ENCODE assay signal across 15 cellular contexts in genomic region chr9:2195211-2195610, GRCh38.
A peak's percentile ranks its signal among the peaks of the same experiment; 100 is the strongest.
DNase-seq lines count a peak whose midpoint lies in the region; ATAC-seq and TF ChIP-seq lines count a peak whose summit lies in the region.
"Had no signal": no experiment of that assay in that cellular context is flagged by ENCODE, and none has a peak within 500 bp of the region (broad histone marks: within the 10 kb centered on the region; RNA-seq: fewer than 3 reads in every experiment).

No MANE protein-coding gene starts in this region.

- peak overlapping the region; percentile 19 for H3K27ac Mint-ChIP-seq in activated naive CD4-positive, alpha-beta T cell treated with anti-CD3 and anti-CD28 coated beads for 36 hours
- H3K27ac Mint-ChIP-seq in activated T-helper 17 cell treated with anti-CD3 and anti-CD28 coated beads, Interleukin-2, amount 50 U/mL, for 72 hours, result peak overlapping the region; percentile 14
- H3K27ac Mint-ChIP-seq in nephron progenitor cell, result peak overlapping the region; percentile 32
- H3K27ac Mint-ChIP-seq: B cell; CD4-positive, CD25-positive, alpha-beta regulatory T cell; CD8-positive, alpha-beta T cell; GM23338 had no signal

- no peak for ATAC-seq in activated T-helper 17 cell treated with anti-CD3 and anti-CD28 coated beads, Interleukin-2, amount 50 U/mL, for 72 hours (replicated peaks)
- ATAC-seq in left lobe of liver, result no peak
- ATAC-seq: CD8-positive, alpha-beta T cell; GM23338; HCT116 had no signal

- peaks cover 8% of the 10 kb centered on the region for H3K9me3 Mint-ChIP-seq in activated naive CD4-positive, alpha-beta T cell treated with anti-CD3 and anti-CD28 coated beads for 36 hours
- no peaks in the 10 kb centered on the region for H3K9me3 Mint-ChIP-seq in activated T-helper 17 cell treated with anti-CD3 and anti-CD28 coated beads, Interleukin-2, amount 50 U/mL, for 72 hours
- H3K9me3 Mint-ChIP-seq in nephron progenitor cell, result peaks cover 9% of the 10 kb centered on the region

- no peak for TF ChIP-seq CTCF in nephron progenitor cell (IDR thresholded peaks at IDR 0.05)

- DNase-seq in activated naive CD4-positive, alpha-beta T cell treated with anti-CD3 and anti-CD28 coated beads for 36 hours, result no peak
- DNase-seq in activated naive CD4-positive, alpha-beta T cell treated with Interleukin-2 at 50 U/mL for 16 hours, result no peak
- DNase-seq in nephron progenitor cell (no peak), left lobe of liver (ENCODE audit: low spot score) (no peak), ecto neural progenitor cell (ENCODE audit: low spot score) (no peak)
- DNase-seq: Caco-2; CD4-positive, CD25-positive, alpha-beta regulatory T cell; CD8-positive, alpha-beta T cell; DMS153; DND-41; H9 had no signal

- CTCF ChIA-PET in activated naive CD4-positive, alpha-beta T cell treated with anti-CD3 and anti-CD28 coated beads for 36 hours (lab: Charles Lee), result no interaction called here

- peaks cover 20% of the 10 kb centered on the region for H3K4me1 Mint-ChIP-seq in activated naive CD4-positive, alpha-beta T cell treated with anti-CD3 and anti-CD28 coated beads for 36 hours (ENCODE audit: low read depth)
- peaks cover 12% of the 10 kb centered on the region for H3K4me1 Mint-ChIP-seq in activated T-helper 17 cell treated with anti-CD3 and anti-CD28 coated beads, Interleukin-2, amount 50 U/mL, for 72 hours
- H3K4me1 Mint-ChIP-seq in nephron progenitor cell, result peaks cover 18% of the 10 kb centered on the region
- H3K4me1 Mint-ChIP-seq: B cell had no signal

- no peak overlapping the region for H3K4me3 Mint-ChIP-seq in activated naive CD4-positive, alpha-beta T cell treated with anti-CD3 and anti-CD28 coated beads for 36 hours
- H3K4me3 Mint-ChIP-seq in activated T-helper 17 cell treated with anti-CD3 and anti-CD28 coated beads, Interleukin-2, amount 50 U/mL, for 72 hours, result no peak overlapping the region
- no peak overlapping the region for H3K4me3 Mint-ChIP-seq in nephron progenitor cell
- H3K4me3 Mint-ChIP-seq: B cell; CD4-positive, CD25-positive, alpha-beta regulatory T cell; CD8-positive, alpha-beta T cell; GM23338; H9 had no signal

- H3K36me3 Mint-ChIP-seq in activated naive CD4-positive, alpha-beta T cell treated with anti-CD3 and anti-CD28 coated beads for 36 hours (ENCODE audit: low read depth), result peaks cover 66% of the 10 kb centered on the region
- peaks cover 93% of the 10 kb centered on the region for H3K36me3 Mint-ChIP-seq in activated T-helper 17 cell treated with anti-CD3 and anti-CD28 coated beads, Interleukin-2, amount 50 U/mL, for 72 hours (ENCODE audit: low read depth)
- peaks cover 15% of the 10 kb centered on the region for H3K36me3 Mint-ChIP-seq in nephron progenitor cell (ENCODE audit: low read depth)

- H3K27me3 Mint-ChIP-seq in activated naive CD4-positive, alpha-beta T cell treated with anti-CD3 and anti-CD28 coated beads for 36 hours (ENCODE audit: low read depth), result no peaks in the 10 kb centered on the region
- no peaks in the 10 kb centered on the region for H3K27me3 Mint-ChIP-seq in activated T-helper 17 cell treated with anti-CD3 and anti-CD28 coated beads, Interleukin-2, amount 50 U/mL, for 72 hours
- H3K27me3 Mint-ChIP-seq in nephron progenitor cell (ENCODE audit: low read depth, poor library complexity), result no peaks in the 10 kb centered on the region
- H3K27me3 Mint-ChIP-seq: B cell; CD4-positive, CD25-positive, alpha-beta regulatory T cell had no signal

- intact Hi-C loops in activated naive CD4-positive, alpha-beta T cell treated with anti-CD3 and anti-CD28 coated beads for 36 hours (cut with micrococcal nuclease), result no loop called here
